ENCODE assay signal across 8 cellular contexts in genomic region chr1:31549807-31550620, GRCh38. TPM values are rescaled to one million over a fixed set of nuclear protein-coding genes. Genes with fewer than 3 reads are reported as not detected.
A peak's percentile ranks its signal among the peaks of the same experiment; 100 is the strongest.
DNase-seq lines count a peak whose midpoint lies in the region; ATAC-seq and TF ChIP-seq lines count a peak whose summit lies in the region.

No MANE protein-coding gene starts in this region.

- CTCF ChIA-PET in RWPE1 (lab: Yijun Ruan, JAX): interaction anchor here (0.6 to 1.7 kb wide), 11 partner anchors 12 to 547 kb away, joined by 3 to 6 read pairs (median 4); no protein-coding TSS in a partner anchor
- CTCF ChIA-PET in T-cell (lab: Charles Lee): interaction anchor here in 1 of 2 donors (1.1 to 1.8 kb wide), 3 partner anchors 12 to 52 kb away, joined by 3 to 7 read pairs (median 3); no protein-coding TSS in a partner anchor

- POLR2A ChIA-PET in RWPE1 (lab: Yijun Ruan, JAX; ENCODE audit: low non-redundant PET) (no interaction called here), T-cell (lab: Charles Lee) (no interaction called here)

- intact Hi-C loops in prostate gland (cut with DNase I): loop anchor here (10.0 kb wide), 2 partner anchors 155 to 365 kb away; no protein-coding TSS in a partner anchor

- peak; percentile 45 for DNase-seq in Caki2 (ENCODE audit: low read depth)
- no peak for DNase-seq in RWPE1 (ENCODE audit: low spot score)
- no peak for DNase-seq in RKO (ENCODE audit: low spot score)
- no peak for DNase-seq in T-cell
- DNase-seq in prostate gland (ENCODE audit: low spot score): no peak
- DNase-seq in activated CD4-positive, CD25-positive, alpha-beta regulatory T cell treated with anti-CD3 and anti-CD28 coated beads, Interleukin-2, amount 50 U/mL, for 72 hours: no peak

- no peak overlapping the region for H3K27ac Mint-ChIP-seq in T-cell

- peak overlapping the region; percentile 71 for H3K4me3 ChIP-seq in iPS-18a (ENCODE audit: low read length)
- H3K4me3 ChIP-seq in prostate gland: no peak overlapping the region

- peak overlapping the region; percentile 73 for H3K27ac ChIP-seq in RWPE1
- no peak overlapping the region for H3K27ac ChIP-seq in iPS-18a (ENCODE audit: low read length)
- no peak overlapping the region for H3K27ac ChIP-seq in prostate gland

- TF ChIP-seq CTCF in RWPE1 (conservative IDR thresholded peaks at IDR 0.05; ENCODE audit: low read depth) (no peak), prostate gland (IDR thresholded peaks at IDR 0.05) (no peak)

- H3K4me1 ChIP-seq in iPS-18a (ENCODE audit: control insufficient read depth, low read depth, low read length): peaks cover 3% of the 10 kb centered on the region
- H3K4me1 ChIP-seq in prostate gland (replicated peaks): peaks cover 6% of the 10 kb centered on the region

- H3K4me1 Mint-ChIP-seq in T-cell: peaks cover 8 to 14% (median 10%) of the 10 kb centered on the region in 3 donors

- no peaks in the 10 kb centered on the region for H3K36me3 Mint-ChIP-seq in T-cell

- no peaks in the 10 kb centered on the region for H3K9me3 Mint-ChIP-seq in T-cell

- ATAC-seq in HG02588 (IDR thresholded peaks at IDR 0.05; ENCODE audit: unreplicated experiment) (peak; percentile 40), T-cell (replicated peaks in 1 of 4) (no peak)

- H3K9me3 ChIP-seq in iPS-18a (ENCODE audit: control insufficient read depth, low read depth, low read length): no peaks in the 10 kb centered on the region
- no peaks in the 10 kb centered on the region for H3K9me3 ChIP-seq in prostate gland

- peaks cover 3 to 12% of the 10 kb centered on the region in 2 donors for H3K27me3 Mint-ChIP-seq in T-cell

- WGBS in prostate gland: 62% methylated on average over 7 of the region's 7 CpGs

- no peak overlapping the region for H3K4me3 Mint-ChIP-seq in T-cell

- H3K27me3 ChIP-seq in iPS-18a (ENCODE audit: control insufficient read depth, insufficient read depth, low read length): no peaks in the 10 kb centered on the region
- H3K27me3 ChIP-seq in prostate gland (replicated peaks; ENCODE audit: insufficient read depth): no peaks in the 10 kb centered on the region

- in situ Hi-C loops in Caki2 (cut with HindIII; ENCODE audit: low pct_unique_long_range_greater_than_20kb, low sequenced_read_pairs): no loop called here

- no peak for TF ChIP-seq POLR2A in prostate gland (IDR thresholded peaks at IDR 0.05)

- H3K36me3 ChIP-seq in iPS-18a (ENCODE audit: control insufficient read depth, low read depth, low read length) (no peaks in the 10 kb centered on the region), prostate gland (no peaks in the 10 kb centered on the region)

- peak overlapping the region; percentile 36 for H3K9ac ChIP-seq in iPS-18a (ENCODE audit: low read length)

RNA-seq across cellular contexts. Expression of gene TINAGL1, which starts 26.3 kb away (rescaled TPM):
- total RNA-seq in Caki2 (2014; rRNA removed; shearing (Covaris generic); ENCODE audit: low replicate concordance): 706 and 710 TPM in 2 replicates
- total RNA-seq in T-cell (under 1 TPM in 3 of 5 donors, not detected in 2; 0.43 to 0.61 (median 0.44) TPM), prostate gland (100 to 1,000 TPM; 103 to 134 TPM)

Comparison
In these comparisons a context has a peak if more than half of its experiments do, and no peak if none do; other contexts are left out.
1. RNA of gene TINAGL1, which starts 26.3 kb away (total RNA-seq): 706 to 710 TPM in Caki2 and 103 to 134 TPM in prostate gland; 0.43 to 0.61 TPM in T-cell; every median in the first group is over 10 times any median in the second.